In the genomic region with DNA sequence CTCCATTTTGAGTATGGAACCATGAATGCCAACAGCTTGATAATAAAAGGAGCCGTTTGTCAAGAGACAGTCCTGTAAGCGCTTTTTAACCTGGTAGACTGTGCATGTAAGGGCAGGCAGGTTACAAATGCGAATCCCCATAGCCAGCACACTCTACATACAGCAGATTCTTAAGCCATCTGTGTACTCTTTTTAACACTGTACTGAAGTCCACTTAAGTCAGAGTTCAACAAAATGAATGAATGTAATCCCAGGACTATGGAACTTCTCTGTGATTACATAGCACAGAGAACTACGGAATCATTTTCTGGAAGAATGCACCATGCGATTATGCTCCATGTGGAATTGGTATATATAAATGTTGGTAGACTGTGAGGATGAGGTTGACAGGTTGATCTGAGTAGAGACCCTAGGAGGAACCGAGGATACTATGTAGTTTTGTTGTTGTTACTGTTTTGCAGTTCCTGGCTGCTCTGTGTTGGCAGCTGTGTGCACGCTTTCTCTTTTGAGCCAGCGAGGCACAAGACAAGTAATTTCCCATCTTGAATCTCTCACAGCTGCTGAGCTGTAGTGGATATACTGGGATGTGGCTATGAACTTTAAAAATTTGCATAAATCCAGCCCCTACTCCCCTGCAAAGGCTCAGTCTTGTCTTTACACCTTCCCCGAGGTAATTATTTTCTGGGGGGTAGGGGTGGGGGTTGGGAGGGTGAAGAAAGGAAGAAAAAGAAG, we compare ENCODE assay signal across 8 cellular contexts. TPM values are rescaled to one million over a fixed set of nuclear protein-coding genes. Genes with fewer than 3 reads are reported as not detected.
DNase-seq lines count a peak whose midpoint lies in the region; ATAC-seq lines count a peak whose summit lies in the region.

No MANE protein-coding gene starts in this region.

- DNase-seq in activated CD4-positive, CD25-positive, alpha-beta regulatory T cell treated with anti-CD3 and anti-CD28 coated beads, Interleukin-2, amount 50 U/mL, for 72 hours, result no peak
- DNase-seq in NCI-H69 (lab: John Stamatoyannopoulos, UW), result peak; percentile 59
- no peak for DNase-seq in aorta
- DNase-seq in ureter (ENCODE audit: low spot score), result no peak

- H3K4me3 Mint-ChIP-seq in dendritic cell treated with granulocyte-macrophage colony-stimulating factor and Interleukin-4, amounts not matched to agents 40 ng/mL and 50 ng/mL, for 4 days, result peak overlapping the region; percentile 90

- intact Hi-C loops in dendritic cell treated with granulocyte-macrophage colony-stimulating factor and Interleukin-4, amounts not matched to agents 40 ng/mL and 50 ng/mL, for 4 days (cut with micrococcal nuclease), result loop anchor here (1.0 to 5.0 kb wide), 3 partner anchors 21 to 144 kb away; a partner anchor contains a TSS
- intact Hi-C loops in aorta (cut with DNase I), result loop anchor here in 1 of 2 donors (5.0 kb wide), 1 partner anchor 145 kb away; no protein-coding TSS in a partner anchor

- peak overlapping the region; percentile 72 for H3K4me3 ChIP-seq in mononuclear cell (ENCODE audit: low read length)
- peak overlapping the region; percentile 57 to 79 for H3K4me3 ChIP-seq in aorta (ENCODE audit: low read length in 2 of 2)

- 28 to 33% methylated on average over 9 of the region's 9 CpGs for WGBS in aorta, 2 donors

- no peaks in the 10 kb centered on the region for H3K27me3 ChIP-seq in mononuclear cell (ENCODE audit: insufficient read depth, low read length)
- H3K27me3 ChIP-seq in aorta (ENCODE audit: control insufficient read depth in 1 of 2, insufficient read depth in 2 of 2, low read length in 1 of 2), result no peaks in the 10 kb centered on the region

- H3K9me3 Mint-ChIP-seq in dendritic cell treated with granulocyte-macrophage colony-stimulating factor and Interleukin-4, amounts not matched to agents 40 ng/mL and 50 ng/mL, for 4 days, result no peaks in the 10 kb centered on the region

- no peak overlapping the region for H3K27ac ChIP-seq in aorta (ENCODE audit: low read depth in 1 of 2, low read length in 2 of 2)

- peak; percentile 20 to 21 for ATAC-seq in activated CD4-positive, CD25-positive, alpha-beta regulatory T cell treated with anti-CD3 and anti-CD28 coated beads, Interleukin-2, amount 50 U/mL, for 24 hours
- ATAC-seq in HG02588 (IDR thresholded peaks at IDR 0.05; ENCODE audit: unreplicated experiment) (peak; percentile 36), aorta (ENCODE audit: low FRiP score) (no peak)

- no peaks in the 10 kb centered on the region for H3K27me3 Mint-ChIP-seq in dendritic cell treated with granulocyte-macrophage colony-stimulating factor and Interleukin-4, amounts not matched to agents 40 ng/mL and 50 ng/mL, for 4 days

- H3K4me1 ChIP-seq in mononuclear cell (ENCODE audit: insufficient read depth, low read length) (peaks cover 37% of the 10 kb centered on the region), aorta (ENCODE audit: control insufficient read depth in 1 of 2, insufficient read depth in 2 of 2, low read length in 2 of 2) (no peaks in the 10 kb centered on the region)

- peaks cover 44% of the 10 kb centered on the region for H3K36me3 Mint-ChIP-seq in dendritic cell treated with granulocyte-macrophage colony-stimulating factor and Interleukin-4, amounts not matched to agents 40 ng/mL and 50 ng/mL, for 4 days (ENCODE audit: low read depth)

- peaks cover 39% of the 10 kb centered on the region for H3K4me1 Mint-ChIP-seq in dendritic cell treated with granulocyte-macrophage colony-stimulating factor and Interleukin-4, amounts not matched to agents 40 ng/mL and 50 ng/mL, for 4 days (ENCODE audit: low read depth)

- H3K9me3 ChIP-seq in mononuclear cell (ENCODE audit: low read depth, low read length) (no peaks in the 10 kb centered on the region), aorta (ENCODE audit: control insufficient read depth, low read length) (no peaks in the 10 kb centered on the region)

- H3K27ac Mint-ChIP-seq in dendritic cell treated with granulocyte-macrophage colony-stimulating factor and Interleukin-4, amounts not matched to agents 40 ng/mL and 50 ng/mL, for 4 days, result peak overlapping the region; percentile 86

- H3K36me3 ChIP-seq in aorta (ENCODE audit: control insufficient read depth in 1 of 2, insufficient read depth in 2 of 2, low read length in 1 of 2), result no peaks in the 10 kb centered on the region

RNA-seq across cellular contexts. Expression of a gene that starts 21.9 kb away (rescaled TPM):
- total RNA-seq in mononuclear cell (19.6 TPM), aorta (10 to 100 TPM in 1 of 2 donors, 1 to 10 TPM in 1; 4.8 to 10.3 TPM), ureter (17.8 TPM)
- 1 to 10 TPM in 1 of 2 donors, under 1 TPM in 1; 0.38 to 3.3 TPM for polyA plus RNA-seq in aorta
